ENCODE assay signal across 1 cellular context in the genomic region with DNA sequence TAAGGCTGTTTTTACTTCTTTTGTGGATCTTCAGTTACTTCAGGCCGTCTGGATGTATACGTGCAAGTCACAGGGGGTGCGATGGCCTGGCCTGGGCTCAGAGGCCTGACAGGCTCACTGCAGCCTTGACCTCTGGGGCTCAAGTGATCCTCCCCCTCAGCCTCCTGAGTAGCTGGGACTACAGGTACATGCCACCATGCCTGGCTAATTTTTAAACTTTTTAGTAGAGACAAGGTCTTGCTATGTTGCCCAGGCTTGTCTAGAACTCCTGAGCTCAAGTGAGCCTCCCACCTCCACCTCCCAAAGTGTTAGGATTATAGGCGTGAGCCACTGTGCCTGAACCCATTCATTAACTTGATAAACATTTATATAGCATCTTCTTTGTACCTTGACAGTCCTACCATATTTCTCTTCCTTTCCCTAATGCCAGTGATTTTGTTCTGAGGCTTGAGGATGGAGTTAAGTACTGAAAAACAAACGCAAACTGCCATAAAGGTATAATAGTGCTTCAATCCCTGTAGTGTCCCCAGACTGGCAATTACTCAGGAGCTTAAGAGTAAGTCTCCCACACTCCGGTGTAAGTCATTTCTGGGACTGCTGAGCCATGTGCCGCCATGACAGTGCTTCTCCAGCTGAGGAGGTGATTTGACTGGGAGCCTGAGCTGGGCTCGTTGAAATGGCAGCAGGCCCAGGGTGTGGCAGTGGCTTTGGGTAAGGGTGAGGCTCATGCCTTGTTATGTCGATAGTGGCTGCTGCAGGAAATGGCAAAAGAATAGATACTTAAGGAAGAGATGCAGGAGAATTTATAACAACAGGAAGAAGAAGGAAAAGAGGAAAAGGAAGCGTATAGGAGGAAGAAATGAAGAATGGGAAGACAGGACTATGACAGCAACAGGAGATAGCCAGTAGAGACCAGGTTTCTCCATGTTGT.
TF ChIP-seq lines count a peak whose summit lies in the region.

No MANE protein-coding gene starts in this region.

TF ChIP-seq in HepG2, 621 proteins besides CTCF, POLR2A, EP300 and RAD21 (continued from another document and continues in another):
- TF ChIP-seq, protein P1, sequence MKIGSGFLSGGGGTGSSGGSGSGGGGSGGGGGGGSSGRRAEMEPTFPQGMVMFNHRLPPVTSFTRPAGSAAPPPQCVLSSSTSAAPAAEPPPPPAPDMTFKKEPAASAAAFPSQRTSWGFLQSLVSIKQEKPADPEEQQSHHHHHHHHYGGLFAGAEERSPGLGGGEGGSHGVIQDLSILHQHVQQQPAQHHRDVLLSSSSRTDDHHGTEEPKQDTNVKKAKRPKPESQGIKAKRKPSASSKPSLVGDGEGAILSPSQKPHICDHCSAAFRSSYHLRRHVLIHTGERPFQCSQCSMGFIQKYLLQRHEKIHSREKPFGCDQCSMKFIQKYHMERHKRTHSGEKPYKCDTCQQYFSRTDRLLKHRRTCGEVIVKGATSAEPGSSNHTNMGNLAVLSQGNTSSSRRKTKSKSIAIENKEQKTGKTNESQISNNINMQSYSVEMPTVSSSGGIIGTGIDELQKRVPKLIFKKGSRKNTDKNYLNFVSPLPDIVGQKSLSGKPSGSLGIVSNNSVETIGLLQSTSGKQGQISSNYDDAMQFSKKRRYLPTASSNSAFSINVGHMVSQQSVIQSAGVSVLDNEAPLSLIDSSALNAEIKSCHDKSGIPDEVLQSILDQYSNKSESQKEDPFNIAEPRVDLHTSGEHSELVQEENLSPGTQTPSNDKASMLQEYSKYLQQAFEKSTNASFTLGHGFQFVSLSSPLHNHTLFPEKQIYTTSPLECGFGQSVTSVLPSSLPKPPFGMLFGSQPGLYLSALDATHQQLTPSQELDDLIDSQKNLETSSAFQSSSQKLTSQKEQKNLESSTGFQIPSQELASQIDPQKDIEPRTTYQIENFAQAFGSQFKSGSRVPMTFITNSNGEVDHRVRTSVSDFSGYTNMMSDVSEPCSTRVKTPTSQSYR (CRISPR knock-in tag; IDR thresholded peaks at IDR 0.05; ENCODE audit: borderline replicate concordance) = peak; percentile 64; the same call in 1 of the 2 replicates
- no peak for TF ChIP-seq SNAPC2 (CRISPR knock-in tag; IDR thresholded peaks at IDR 0.05)
- TF ChIP-seq, protein P2, sequence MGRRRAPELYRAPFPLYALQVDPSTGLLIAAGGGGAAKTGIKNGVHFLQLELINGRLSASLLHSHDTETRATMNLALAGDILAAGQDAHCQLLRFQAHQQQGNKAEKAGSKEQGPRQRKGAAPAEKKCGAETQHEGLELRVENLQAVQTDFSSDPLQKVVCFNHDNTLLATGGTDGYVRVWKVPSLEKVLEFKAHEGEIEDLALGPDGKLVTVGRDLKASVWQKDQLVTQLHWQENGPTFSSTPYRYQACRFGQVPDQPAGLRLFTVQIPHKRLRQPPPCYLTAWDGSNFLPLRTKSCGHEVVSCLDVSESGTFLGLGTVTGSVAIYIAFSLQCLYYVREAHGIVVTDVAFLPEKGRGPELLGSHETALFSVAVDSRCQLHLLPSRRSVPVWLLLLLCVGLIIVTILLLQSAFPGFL (CRISPR knock-in tag; IDR thresholded peaks at IDR 0.05) = no peak
- no peak for TF ChIP-seq EEA1 (CRISPR knock-in tag; IDR thresholded peaks at IDR 0.05; ENCODE audit: borderline replicate concordance)
- TF ChIP-seq, protein P3, sequence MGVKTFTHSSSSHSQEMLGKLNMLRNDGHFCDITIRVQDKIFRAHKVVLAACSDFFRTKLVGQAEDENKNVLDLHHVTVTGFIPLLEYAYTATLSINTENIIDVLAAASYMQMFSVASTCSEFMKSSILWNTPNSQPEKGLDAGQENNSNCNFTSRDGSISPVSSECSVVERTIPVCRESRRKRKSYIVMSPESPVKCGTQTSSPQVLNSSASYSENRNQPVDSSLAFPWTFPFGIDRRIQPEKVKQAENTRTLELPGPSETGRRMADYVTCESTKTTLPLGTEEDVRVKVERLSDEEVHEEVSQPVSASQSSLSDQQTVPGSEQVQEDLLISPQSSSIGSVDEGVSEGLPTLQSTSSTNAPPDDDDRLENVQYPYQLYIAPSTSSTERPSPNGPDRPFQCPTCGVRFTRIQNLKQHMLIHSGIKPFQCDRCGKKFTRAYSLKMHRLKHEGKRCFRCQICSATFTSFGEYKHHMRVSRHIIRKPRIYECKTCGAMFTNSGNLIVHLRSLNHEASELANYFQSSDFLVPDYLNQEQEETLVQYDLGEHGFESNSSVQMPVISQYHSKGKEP (CRISPR knock-in tag; IDR thresholded peaks at IDR 0.05) = no peak
- no peak for TF ChIP-seq ZMAT3 (CRISPR knock-in tag; conservative IDR thresholded peaks at IDR 0.05)
- no peak for TF ChIP-seq ZNF317 (CRISPR knock-in tag; IDR thresholded peaks at IDR 0.05)
- TF ChIP-seq, protein P4, sequence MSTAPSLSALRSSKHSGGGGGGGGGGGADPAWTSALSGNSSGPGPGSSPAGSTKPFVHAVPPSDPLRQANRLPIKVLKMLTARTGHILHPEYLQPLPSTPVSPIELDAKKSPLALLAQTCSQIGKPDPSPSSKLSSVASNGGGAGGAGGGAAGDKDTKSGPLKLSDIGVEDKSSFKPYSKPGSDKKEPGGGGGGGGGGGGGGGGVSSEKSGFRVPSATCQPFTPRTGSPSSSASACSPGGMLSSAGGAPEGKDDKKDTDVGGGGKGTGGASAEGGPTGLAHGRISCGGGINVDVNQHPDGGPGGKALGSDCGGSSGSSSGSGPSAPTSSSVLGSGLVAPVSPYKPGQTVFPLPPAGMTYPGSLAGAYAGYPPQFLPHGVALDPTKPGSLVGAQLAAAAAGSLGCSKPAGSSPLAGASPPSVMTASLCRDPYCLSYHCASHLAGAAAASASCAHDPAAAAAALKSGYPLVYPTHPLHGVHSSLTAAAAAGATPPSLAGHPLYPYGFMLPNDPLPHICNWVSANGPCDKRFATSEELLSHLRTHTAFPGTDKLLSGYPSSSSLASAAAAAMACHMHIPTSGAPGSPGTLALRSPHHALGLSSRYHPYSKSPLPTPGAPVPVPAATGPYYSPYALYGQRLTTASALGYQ (CRISPR knock-in tag; IDR thresholded peaks at IDR 0.05) = no peak
- TF ChIP-seq GFI1 (CRISPR knock-in tag; IDR thresholded peaks at IDR 0.05; ENCODE audit: borderline replicate concordance) = 0 out of 2 replicates have a peak, but pooled peaks have one; percentile 44
- TF ChIP-seq YY1 (IDR thresholded peaks at IDR 0.05; ENCODE audit: insufficient read depth, insufficient replicate concordance, low read depth, low read length) = peak; percentile 51
- no peak for TF ChIP-seq TBX2 (CRISPR knock-in tag; IDR thresholded peaks at IDR 0.05; ENCODE audit: borderline replicate concordance)
- no peak for TF ChIP-seq ZNF33A (CRISPR knock-in tag; IDR thresholded peaks at IDR 0.05; ENCODE audit: borderline replicate concordance)
- 0 out of 2 replicates have a peak, but pooled peaks have one; percentile 43 for TF ChIP-seq IKZF1 (IDR thresholded peaks at IDR 0.05)
- TF ChIP-seq MED1 (CRISPR knock-in tag; IDR thresholded peaks at IDR 0.05) = peak; percentile 73
- TF ChIP-seq TBX3 (IDR thresholded peaks at IDR 0.05; ENCODE audit: borderline replicate concordance) = no peak
- no peak for TF ChIP-seq SSRP1 (CRISPR knock-in tag; IDR thresholded peaks at IDR 0.05)
- peak; percentile 66; the same call in 1 of the 2 replicates for TF ChIP-seq KDM1A (CRISPR knock-in tag; IDR thresholded peaks at IDR 0.05)
- no peak for TF ChIP-seq ZBTB42 (CRISPR knock-in tag; IDR thresholded peaks at IDR 0.05)
- no peak for TF ChIP-seq MXD4 (CRISPR knock-in tag; IDR thresholded peaks at IDR 0.05)
- TF ChIP-seq, protein P5, sequence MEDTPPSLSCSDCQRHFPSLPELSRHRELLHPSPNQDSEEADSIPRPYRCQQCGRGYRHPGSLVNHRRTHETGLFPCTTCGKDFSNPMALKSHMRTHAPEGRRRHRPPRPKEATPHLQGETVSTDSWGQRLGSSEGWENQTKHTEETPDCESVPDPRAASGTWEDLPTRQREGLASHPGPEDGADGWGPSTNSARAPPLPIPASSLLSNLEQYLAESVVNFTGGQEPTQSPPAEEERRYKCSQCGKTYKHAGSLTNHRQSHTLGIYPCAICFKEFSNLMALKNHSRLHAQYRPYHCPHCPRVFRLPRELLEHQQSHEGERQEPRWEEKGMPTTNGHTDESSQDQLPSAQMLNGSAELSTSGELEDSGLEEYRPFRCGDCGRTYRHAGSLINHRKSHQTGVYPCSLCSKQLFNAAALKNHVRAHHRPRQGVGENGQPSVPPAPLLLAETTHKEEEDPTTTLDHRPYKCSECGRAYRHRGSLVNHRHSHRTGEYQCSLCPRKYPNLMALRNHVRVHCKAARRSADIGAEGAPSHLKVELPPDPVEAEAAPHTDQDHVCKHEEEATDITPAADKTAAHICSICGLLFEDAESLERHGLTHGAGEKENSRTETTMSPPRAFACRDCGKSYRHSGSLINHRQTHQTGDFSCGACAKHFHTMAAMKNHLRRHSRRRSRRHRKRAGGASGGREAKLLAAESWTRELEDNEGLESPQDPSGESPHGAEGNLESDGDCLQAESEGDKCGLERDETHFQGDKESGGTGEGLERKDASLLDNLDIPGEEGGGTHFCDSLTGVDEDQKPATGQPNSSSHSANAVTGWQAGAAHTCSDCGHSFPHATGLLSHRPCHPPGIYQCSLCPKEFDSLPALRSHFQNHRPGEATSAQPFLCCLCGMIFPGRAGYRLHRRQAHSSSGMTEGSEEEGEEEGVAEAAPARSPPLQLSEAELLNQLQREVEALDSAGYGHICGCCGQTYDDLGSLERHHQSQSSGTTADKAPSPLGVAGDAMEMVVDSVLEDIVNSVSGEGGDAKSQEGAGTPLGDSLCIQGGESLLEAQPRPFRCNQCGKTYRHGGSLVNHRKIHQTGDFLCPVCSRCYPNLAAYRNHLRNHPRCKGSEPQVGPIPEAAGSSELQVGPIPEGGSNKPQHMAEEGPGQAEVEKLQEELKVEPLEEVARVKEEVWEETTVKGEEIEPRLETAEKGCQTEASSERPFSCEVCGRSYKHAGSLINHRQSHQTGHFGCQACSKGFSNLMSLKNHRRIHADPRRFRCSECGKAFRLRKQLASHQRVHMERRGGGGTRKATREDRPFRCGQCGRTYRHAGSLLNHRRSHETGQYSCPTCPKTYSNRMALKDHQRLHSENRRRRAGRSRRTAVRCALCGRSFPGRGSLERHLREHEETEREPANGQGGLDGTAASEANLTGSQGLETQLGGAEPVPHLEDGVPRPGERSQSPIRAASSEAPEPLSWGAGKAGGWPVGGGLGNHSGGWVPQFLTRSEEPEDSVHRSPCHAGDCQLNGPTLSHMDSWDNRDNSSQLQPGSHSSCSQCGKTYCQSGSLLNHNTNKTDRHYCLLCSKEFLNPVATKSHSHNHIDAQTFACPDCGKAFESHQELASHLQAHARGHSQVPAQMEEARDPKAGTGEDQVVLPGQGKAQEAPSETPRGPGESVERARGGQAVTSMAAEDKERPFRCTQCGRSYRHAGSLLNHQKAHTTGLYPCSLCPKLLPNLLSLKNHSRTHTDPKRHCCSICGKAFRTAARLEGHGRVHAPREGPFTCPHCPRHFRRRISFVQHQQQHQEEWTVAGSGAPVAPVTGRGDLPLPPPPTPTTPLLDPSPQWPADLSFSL (CRISPR knock-in tag; IDR thresholded peaks at IDR 0.05) = no peak
- TF ChIP-seq, protein P6, sequence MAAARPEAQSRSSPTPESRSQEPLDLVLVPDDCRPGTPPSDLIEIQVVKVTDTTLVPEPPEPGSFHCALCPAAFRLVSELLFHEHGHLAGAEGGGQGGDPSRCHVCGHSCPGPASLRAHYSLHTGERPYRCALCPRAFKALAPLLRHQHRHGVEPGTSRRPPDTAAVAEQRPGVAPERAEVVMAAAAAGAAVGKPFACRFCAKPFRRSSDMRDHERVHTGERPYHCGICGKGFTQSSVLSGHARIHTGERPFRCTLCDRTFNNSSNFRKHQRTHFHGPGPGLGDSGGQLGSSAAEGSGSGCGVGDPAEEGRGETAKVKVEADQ (CRISPR knock-in tag; IDR thresholded peaks at IDR 0.05; ENCODE audit: borderline replicate concordance) = no peak
- TF ChIP-seq, protein P7, sequence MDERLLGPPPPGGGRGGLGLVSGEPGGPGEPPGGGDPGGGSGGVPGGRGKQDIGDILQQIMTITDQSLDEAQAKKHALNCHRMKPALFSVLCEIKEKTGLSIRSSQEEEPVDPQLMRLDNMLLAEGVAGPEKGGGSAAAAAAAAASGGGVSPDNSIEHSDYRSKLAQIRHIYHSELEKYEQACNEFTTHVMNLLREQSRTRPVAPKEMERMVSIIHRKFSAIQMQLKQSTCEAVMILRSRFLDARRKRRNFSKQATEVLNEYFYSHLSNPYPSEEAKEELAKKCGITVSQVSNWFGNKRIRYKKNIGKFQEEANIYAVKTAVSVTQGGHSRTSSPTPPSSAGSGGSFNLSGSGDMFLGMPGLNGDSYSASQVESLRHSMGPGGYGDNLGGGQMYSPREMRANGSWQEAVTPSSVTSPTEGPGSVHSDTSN (CRISPR knock-in tag; IDR thresholded peaks at IDR 0.05) = no peak
- no peak for TF ChIP-seq NFATC3 (CRISPR knock-in tag; IDR thresholded peaks at IDR 0.05)
- no peak for TF ChIP-seq TGIF2 (CRISPR knock-in tag; IDR thresholded peaks at IDR 0.05)
- no peak for TF ChIP-seq ZNF570 (CRISPR knock-in tag; IDR thresholded peaks at IDR 0.05; ENCODE audit: borderline replicate concordance)
- TF ChIP-seq, protein P8, sequence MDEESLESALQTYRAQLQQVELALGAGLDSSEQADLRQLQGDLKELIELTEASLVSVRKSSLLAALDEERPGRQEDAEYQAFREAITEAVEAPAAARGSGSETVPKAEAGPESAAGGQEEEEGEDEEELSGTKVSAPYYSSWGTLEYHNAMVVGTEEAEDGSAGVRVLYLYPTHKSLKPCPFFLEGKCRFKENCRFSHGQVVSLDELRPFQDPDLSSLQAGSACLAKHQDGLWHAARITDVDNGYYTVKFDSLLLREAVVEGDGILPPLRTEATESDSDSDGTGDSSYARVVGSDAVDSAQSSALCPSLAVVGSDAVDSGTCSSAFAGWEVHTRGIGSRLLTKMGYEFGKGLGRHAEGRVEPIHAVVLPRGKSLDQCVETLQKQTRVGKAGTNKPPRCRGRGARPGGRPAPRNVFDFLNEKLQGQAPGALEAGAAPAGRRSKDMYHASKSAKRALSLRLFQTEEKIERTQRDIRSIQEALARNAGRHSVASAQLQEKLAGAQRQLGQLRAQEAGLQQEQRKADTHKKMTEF (CRISPR knock-in tag; IDR thresholded peaks at IDR 0.05) = peak; percentile 76; the same call in 1 of the 2 replicates
- TF ChIP-seq ZNF850 (CRISPR knock-in tag; conservative IDR thresholded peaks at IDR 0.05) = no peak
- no peak for TF ChIP-seq HES4 (CRISPR knock-in tag; IDR thresholded peaks at IDR 0.05; ENCODE audit: borderline replicate concordance)
- TF ChIP-seq ZNF430 (CRISPR knock-in tag; IDR thresholded peaks at IDR 0.05) = no peak
- no peak for TF ChIP-seq STAT5B (CRISPR knock-in tag; IDR thresholded peaks at IDR 0.05)
- 0 out of 2 replicates have a peak, but pooled peaks have one; percentile 55 for TF ChIP-seq ZNF83 (CRISPR knock-in tag; IDR thresholded peaks at IDR 0.05; ENCODE audit: borderline replicate concordance)
- no peak for TF ChIP-seq MEF2D (CRISPR knock-in tag; IDR thresholded peaks at IDR 0.05)
- no peak for TF ChIP-seq TP53 (CRISPR knock-in tag; conservative IDR thresholded peaks at IDR 0.05)
- no peak for TF ChIP-seq SNRNP70 (IDR thresholded peaks at IDR 0.05; ENCODE audit: low read depth, low read length)
- no peak for TF ChIP-seq ZNF232 (CRISPR knock-in tag; IDR thresholded peaks at IDR 0.05; ENCODE audit: borderline replicate concordance)
- TF ChIP-seq ZKSCAN8 (CRISPR knock-in tag; IDR thresholded peaks at IDR 0.05; ENCODE audit: borderline replicate concordance) = no peak
- TF ChIP-seq GATAD2A (CRISPR knock-in tag; IDR thresholded peaks at IDR 0.05) = peak; percentile 59; the same call in 1 of the 2 replicates
- no peak for TF ChIP-seq ZFP37 (CRISPR knock-in tag; IDR thresholded peaks at IDR 0.05; ENCODE audit: borderline replicate concordance)
